17 cellular contexts compared by ENCODE assay signal in genomic region chr15:57797608-57798267, GRCh38.
"Had no signal": no experiment of that assay in that cellular context is flagged by ENCODE, and none has a peak within 500 bp of the region (broad histone marks: within the 10 kb centered on the region; RNA-seq: fewer than 3 reads in every experiment).

No MANE protein-coding gene starts in this region.

- H3K27me3 ChIP-seq: adrenal gland, esophagus squamous epithelium, neutrophil, thyroid gland had no signal

- H3K36me3 ChIP-seq: adrenal gland, esophagus squamous epithelium, neutrophil, thyroid gland had no signal

- H3K4me1 ChIP-seq: adrenal gland, thyroid gland had no signal

- DNase-seq: activated CD4-positive, CD25-positive, alpha-beta regulatory T cell treated with anti-CD3 and anti-CD28 coated beads, Interleukin-2, amount 50 U/mL, for 72 hours; activated CD8-positive, alpha-beta memory T cell treated with anti-CD3 and anti-CD28 coated beads for 24 hours; activated effector memory CD4-positive, alpha-beta T cell treated with anti-CD3 and anti-CD28 coated beads, Interleukin-2, amount 50 U/mL, for 16 hours; activated T-cell treated with anti-CD3 and anti-CD28 coated beads, Interleukin-2, amount 50 U/mL, for 72 hours; adrenal gland; effector memory CD4-positive, alpha-beta T cell; esophagus squamous epithelium; hippocampal formation; islet precursor cell; mesendoderm; natural killer cell; stimulated activated CD4-positive, alpha-beta T cell treated with anti-CD3 and anti-CD28 coated beads, Interleukin-12 subunit alpha, Interleukin-12 subunit beta, amount 100 ng/mL, for 4 hours; stimulated activated CD4-positive, alpha-beta T cell treated with anti-CD3 and anti-CD28 coated beads, Interleukin-1b, Interleukin-23, amount 100 ng/mL, for 48 hours; stimulated activated CD8-positive, alpha-beta memory T cell treated with anti-CD3 and anti-CD28 coated beads, Interleukin-4, amount 100 ng/mL, for 48 hours; stimulated activated naive CD4-positive, alpha-beta T cell; thyroid gland had no signal

- H3K9me3 ChIP-seq: adrenal gland, esophagus squamous epithelium, neutrophil, thyroid gland had no signal

- H3K4me3 ChIP-seq: adrenal gland, esophagus squamous epithelium, thyroid gland had no signal

- ATAC-seq: activated T-cell treated with anti-CD3 and anti-CD28 coated beads, Interleukin-2, amount 50 U/mL, for 72 hours had no signal

- H3K27ac ChIP-seq: adrenal gland, esophagus squamous epithelium, neutrophil, thyroid gland had no signal
